ENCODE assay signal across 1 cellular context in genomic region chr16:77408607-77409006, GRCh38.
A peak's percentile ranks its signal among the peaks of the same experiment; 100 is the strongest.
TF ChIP-seq lines count a peak whose summit lies in the region.

No MANE protein-coding gene starts in this region.

TF ChIP-seq in GM12878, 131 proteins besides CTCF, POLR2A, EP300 and RAD21 (continued from another document):
- TF ChIP-seq PRDM15 (CRISPR knock-in tag; IDR thresholded peaks at IDR 0.05) (no peak), SIN3A (IDR thresholded peaks at IDR 0.05; ENCODE audit: low read depth, low read length) (no peak), SKIL (IDR thresholded peaks at IDR 0.05; ENCODE audit: low read depth, poor library complexity, severe bottlenecking) (no peak), BMI1 (IDR thresholded peaks at IDR 0.05; ENCODE audit: borderline replicate concordance) (no peak), NR2F1 (conservative IDR thresholded peaks at IDR 0.05) (peak; percentile 37; the same call in 1 of the 2 replicates), MEF2A (IDR thresholded peaks at IDR 0.05; ENCODE audit: insufficient read depth, low read depth, low read length) (0 out of 2 replicates have a peak, but pooled peaks have one; percentile 32), MEF2B (IDR thresholded peaks at IDR 0.05; ENCODE audit: partially characterized antibody, poor library complexity, severe bottlenecking) (peak; percentile 46), CUX1 (IDR thresholded peaks at IDR 0.05; ENCODE audit: insufficient replicate concordance, low read depth, low read length) (no peak), PAX8 (IDR thresholded peaks at IDR 0.05) (no peak), MLLT1 (IDR thresholded peaks at IDR 0.05) (0 out of 2 replicates have a peak, but pooled peaks have one; percentile 24), BCL11A (IDR thresholded peaks at IDR 0.05; ENCODE audit: low read depth, low read length) (peak; percentile 82), E4F1 (IDR thresholded peaks at IDR 0.05; ENCODE audit: borderline replicate concordance, partially characterized antibody) (no peak), RCOR1 (conservative IDR thresholded peaks at IDR 0.05; ENCODE audit: low read depth, low read length) (no peak)
